In genomic region chrX:10159069-10159468, GRCh38 we compare ENCODE assay signal across 1 cellular context.
TF ChIP-seq lines count a peak whose summit lies in the region.

No MANE protein-coding gene starts in this region.

TF ChIP-seq in K562, 482 proteins besides CTCF, POLR2A, EP300 and RAD21 (continued from another document and continues in another):
- TF ChIP-seq CREB3L1 (IDR thresholded peaks at IDR 0.05; ENCODE audit: borderline replicate concordance, low read depth): no peak
- TF ChIP-seq ZNF512 (tag; IDR thresholded peaks at IDR 0.05): no peak
- no peak for TF ChIP-seq SUPT5H (IDR thresholded peaks at IDR 0.05)
- TF ChIP-seq ZNF212 (CRISPR knock-in tag; IDR thresholded peaks at IDR 0.05): no peak
- 0 out of 4 replicates have a peak, but pooled peaks of 1 of the 2 experiments have one; percentile 32 for TF ChIP-seq TEAD1 (CRISPR knock-in tag; IDR thresholded peaks at IDR 0.05)
- peak; percentile 74; the same call in 1 of the 2 replicates for TF ChIP-seq ZNF384 (IDR thresholded peaks at IDR 0.05; ENCODE audit: low read depth, low read length)
- TF ChIP-seq ZNF224 (CRISPR knock-in tag; IDR thresholded peaks at IDR 0.05): no peak
- peak; percentile 80 for TF ChIP-seq STAT5A (IDR thresholded peaks at IDR 0.05; ENCODE audit: borderline replicate concordance, low read length)
- no peak for TF ChIP-seq AFF4 (CRISPR knock-in tag; IDR thresholded peaks at IDR 0.05)
- peak; percentile 94 for TF ChIP-seq CBFA2T3 (IDR thresholded peaks at IDR 0.05)
- TF ChIP-seq SRSF3 (IDR thresholded peaks at IDR 0.05; ENCODE audit: insufficient read depth, low read length): no peak
- TF ChIP-seq KLF10 (CRISPR knock-in tag; IDR thresholded peaks at IDR 0.05): no peak
- no peak for TF ChIP-seq HDAC8 (tag; IDR thresholded peaks at IDR 0.05)
- TF ChIP-seq SIN3B (IDR thresholded peaks at IDR 0.05; ENCODE audit: low read depth): no peak
- no peak for TF ChIP-seq SMARCA5 (IDR thresholded peaks at IDR 0.05)
- TF ChIP-seq TEAD4 (IDR thresholded peaks at IDR 0.05; ENCODE audit: low read length): peak; percentile 96
- TF ChIP-seq TEAD4 (CRISPR knock-in tag; IDR thresholded peaks at IDR 0.05; ENCODE audit: borderline replicate concordance): no peak
- TF ChIP-seq GATA2 (CRISPR knock-in tag; IDR thresholded peaks at IDR 0.05): peak; percentile 44; the same call in 1 of the 2 replicates
- no peak for TF ChIP-seq PYGO2 (tag; IDR thresholded peaks at IDR 0.05)
- TF ChIP-seq U2AF1 (optimal IDR thresholded peaks at IDR 0.05; ENCODE audit: low read depth, low read length): no peak
- no peak for TF ChIP-seq RFX1 (IDR thresholded peaks at IDR 0.05)
- TF ChIP-seq KAT7 (CRISPR knock-in tag; IDR thresholded peaks at IDR 0.05; ENCODE audit: borderline replicate concordance): no peak
- no peak for TF ChIP-seq PCBP1 (IDR thresholded peaks at IDR 0.05; ENCODE audit: low read depth, low read length, poor library complexity, severe bottlenecking)
- TF ChIP-seq ZNF23 (CRISPR knock-in tag; IDR thresholded peaks at IDR 0.05): no peak
- no peak for TF ChIP-seq RFX5 (IDR thresholded peaks at IDR 0.05; ENCODE audit: low read depth, low read length)
- no peak for TF ChIP-seq BDP1 (IDR thresholded peaks at IDR 0.05; ENCODE audit: insufficient read depth, insufficient read length)
- no peak for TF ChIP-seq ZBTB8A (IDR thresholded peaks at IDR 0.05; ENCODE audit: partially characterized antibody)
- no peak for TF ChIP-seq ZNF717 (CRISPR knock-in tag; IDR thresholded peaks at IDR 0.05)
- TF ChIP-seq CGGBP1 (CRISPR knock-in tag; IDR thresholded peaks at IDR 0.05): no peak
- TF ChIP-seq BCLAF1 (IDR thresholded peaks at IDR 0.05; ENCODE audit: borderline replicate concordance in 1 of 2, control insufficient read depth in 1 of 2, low read depth in 2 of 2, low read length in 1 of 2): no peak
- no peak for TF ChIP-seq MAFK (IDR thresholded peaks at IDR 0.05; ENCODE audit: low read length)
- no peak for TF ChIP-seq ZNF347 (CRISPR knock-in tag; IDR thresholded peaks at IDR 0.05; ENCODE audit: low read depth)
- no peak for TF ChIP-seq ZNF24 (IDR thresholded peaks at IDR 0.05)
- TF ChIP-seq POLR3G (IDR thresholded peaks at IDR 0.05; ENCODE audit: extremely low read depth, insufficient read length, insufficient replicate concordance): no peak
- TF ChIP-seq CHAMP1 (IDR thresholded peaks at IDR 0.05): peak; percentile 32; the same call in 1 of the 2 replicates
- TF ChIP-seq SMAD4 (CRISPR knock-in tag; conservative IDR thresholded peaks at IDR 0.05): peak; percentile 51
- TF ChIP-seq NCOR1 (IDR thresholded peaks at IDR 0.05): peak; percentile 86
- no peak for TF ChIP-seq ELF2 (CRISPR knock-in tag; IDR thresholded peaks at IDR 0.05)
- no peak for TF ChIP-seq SREBF2 (CRISPR knock-in tag; IDR thresholded peaks at IDR 0.05)
- TF ChIP-seq RBM34 (IDR thresholded peaks at IDR 0.05; ENCODE audit: borderline replicate concordance, insufficient read depth, low read length): no peak
- no peak for TF ChIP-seq CBX8 (IDR thresholded peaks at IDR 0.05; ENCODE audit: borderline replicate concordance, extremely low read depth, low read depth, low read length, poor library complexity, severe bottlenecking)
- TF ChIP-seq HNRNPL (IDR thresholded peaks at IDR 0.05; ENCODE audit: low read depth, low read length): no peak
- TF ChIP-seq PML (IDR thresholded peaks at IDR 0.05; ENCODE audit: low read length): peak; percentile 92
- TF ChIP-seq RFX7 (CRISPR knock-in tag; IDR thresholded peaks at IDR 0.05): no peak
- 0 out of 2 replicates have a peak, but pooled peaks have one; percentile 31 for TF ChIP-seq NBN (IDR thresholded peaks at IDR 0.05; ENCODE audit: low read depth)
- TF ChIP-seq HBP1 (CRISPR knock-in tag; IDR thresholded peaks at IDR 0.05): no peak
- no peak for TF ChIP-seq SMAD3 (CRISPR knock-in tag; conservative IDR thresholded peaks at IDR 0.05)
- TF ChIP-seq ZNF449 (CRISPR knock-in tag; IDR thresholded peaks at IDR 0.05): no peak
- no peak for TF ChIP-seq ZNF79 (CRISPR knock-in tag; IDR thresholded peaks at IDR 0.05; ENCODE audit: low read depth)
- no peak for TF ChIP-seq ZBTB5 (IDR thresholded peaks at IDR 0.05)
- TF ChIP-seq SETDB1 (IDR thresholded peaks at IDR 0.05; ENCODE audit: low read length): no peak
- no peak for TF ChIP-seq ZNF140 (CRISPR knock-in tag; IDR thresholded peaks at IDR 0.05)
- TF ChIP-seq KLF13 (tag; IDR thresholded peaks at IDR 0.05; ENCODE audit: borderline replicate concordance, low read depth): no peak
- peak; percentile 33; the same call in 1 of the 2 replicates for TF ChIP-seq CREM (IDR thresholded peaks at IDR 0.05; ENCODE audit: low read depth)
- 0 out of 2 replicates have a peak, but pooled peaks have one; percentile 38 for TF ChIP-seq ZNF766 (CRISPR knock-in tag; conservative IDR thresholded peaks at IDR 0.05)
- no peak for TF ChIP-seq ETS2 (tag; IDR thresholded peaks at IDR 0.05; ENCODE audit: borderline replicate concordance, poor library complexity, severe bottlenecking)
- no peak for TF ChIP-seq CAMTA2 (CRISPR knock-in tag; conservative IDR thresholded peaks at IDR 0.05)
